10 cellular contexts compared by ENCODE assay signal in the genomic region with DNA sequence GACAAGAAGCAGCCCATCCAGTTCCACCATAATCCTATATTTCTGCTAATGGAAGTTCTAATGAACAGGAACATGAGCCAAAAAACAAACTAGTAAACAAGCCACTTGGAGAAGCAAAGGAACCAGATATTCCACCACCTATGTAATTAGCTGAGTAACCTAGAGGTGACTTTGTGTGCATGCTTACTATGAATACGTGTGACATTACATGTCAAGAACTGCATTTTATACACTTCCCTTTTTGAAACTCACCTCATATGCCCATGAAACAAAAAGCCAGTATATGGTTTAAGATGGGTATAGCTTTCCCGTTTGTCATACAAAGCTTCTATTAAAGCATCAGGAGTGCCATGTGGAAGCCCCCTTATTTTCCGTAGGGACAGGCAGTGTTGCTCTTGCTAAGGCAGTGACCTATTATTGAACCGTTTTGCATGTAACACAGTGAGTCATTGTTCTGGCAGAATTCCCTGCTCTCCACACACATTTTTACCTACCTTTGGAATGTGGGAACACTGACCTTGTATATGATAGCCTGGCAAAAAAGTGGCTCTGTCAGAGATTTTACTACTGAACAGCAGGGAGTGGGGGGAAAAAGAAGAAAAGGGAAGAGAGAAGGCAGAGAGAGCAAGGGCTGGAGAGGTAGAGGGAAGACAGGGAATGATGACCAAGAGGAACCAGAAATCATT. TPM values are rescaled to one million over a fixed set of nuclear protein-coding genes. Genes with fewer than 3 reads are reported as not detected.
A peak's percentile ranks its signal among the peaks of the same experiment; 100 is the strongest.
DNase-seq lines count a peak whose midpoint lies in the region; TF ChIP-seq lines count a peak whose summit lies in the region.
"Had no signal": no experiment of that assay in that cellular context is flagged by ENCODE, and none has a peak within 500 bp of the region (broad histone marks: within the 10 kb centered on the region; RNA-seq: fewer than 3 reads in every experiment).

No MANE protein-coding gene starts in this region.

- TF ChIP-seq CTCF in AG09319 (IDR thresholded peaks at IDR 0.05; ENCODE audit: low read depth, low read length) (no peak), choroid plexus epithelial cell (conservative IDR thresholded peaks at IDR 0.05; ENCODE audit: low read depth, low read length) (no peak)

- DNase-seq in AG09319 (ENCODE audit: extremely low read depth, low read depth) (peak; percentile 71), LoVo (ENCODE audit: low spot score) (peak; percentile 45), choroid plexus epithelial cell (ENCODE audit: low read depth) (peak; percentile 87), mucosa of gallbladder (ENCODE audit: low spot score) (peak; percentile 80), epidermal melanocyte (ENCODE audit: insufficient read length, low spot score) (no peak), GM19240 (ENCODE audit: insufficient read length, low spot score) (no peak), D341Med (ENCODE audit: low spot score) (no peak)
- DNase-seq in activated T-helper 1 cell treated with anti-CD3 and anti-CD28 coated beads, Interleukin-12 subunit alpha, Interleukin-12 subunit beta, Interleukin-2, Interleukin-4 antibody, amounts not matched to agents 30 ng/mL and 10 ng/mL and 1 ng/mL, durations not matched to agents 14 hours and 24 hours and 36 hours (ENCODE audit: low spot score): no peak
- DNase-seq: gastrocnemius medialis had no signal

- no peaks in the 10 kb centered on the region for H3K36me3 Mint-ChIP-seq in activated T-helper 1 cell treated with anti-CD3 and anti-CD28 coated beads, Interleukin-12 subunit alpha, Interleukin-12 subunit beta, Interleukin-2, Interleukin-4 antibody, amounts not matched to agents 30 ng/mL and 10 ng/mL and 1 ng/mL, durations not matched to agents 14 hours and 24 hours and 36 hours (ENCODE audit: low read depth)

- no peak overlapping the region for H3K27ac Mint-ChIP-seq in activated T-helper 1 cell treated with anti-CD3 and anti-CD28 coated beads, Interleukin-12 subunit alpha, Interleukin-12 subunit beta, Interleukin-2, Interleukin-4 antibody, amounts not matched to agents 30 ng/mL and 10 ng/mL and 1 ng/mL, durations not matched to agents 14 hours and 24 hours and 36 hours

- H3K27me3 Mint-ChIP-seq in activated T-helper 1 cell treated with anti-CD3 and anti-CD28 coated beads, Interleukin-12 subunit alpha, Interleukin-12 subunit beta, Interleukin-2, Interleukin-4 antibody, amounts not matched to agents 30 ng/mL and 10 ng/mL and 1 ng/mL, durations not matched to agents 14 hours and 24 hours and 36 hours (ENCODE audit: insufficient read depth): peaks cover 3% of the 10 kb centered on the region

- H3K9me3 Mint-ChIP-seq in activated T-helper 1 cell treated with anti-CD3 and anti-CD28 coated beads, Interleukin-12 subunit alpha, Interleukin-12 subunit beta, Interleukin-2, Interleukin-4 antibody, amounts not matched to agents 30 ng/mL and 10 ng/mL and 1 ng/mL, durations not matched to agents 14 hours and 24 hours and 36 hours: no peaks in the 10 kb centered on the region

- intact Hi-C loops in activated T-helper 1 cell treated with anti-CD3 and anti-CD28 coated beads, Interleukin-12 subunit alpha, Interleukin-12 subunit beta, Interleukin-2, Interleukin-4 antibody, amounts not matched to agents 30 ng/mL and 10 ng/mL and 1 ng/mL, durations not matched to agents 14 hours and 24 hours and 36 hours (cut with micrococcal nuclease): no loop called here

- no peak overlapping the region for H3K4me3 ChIP-seq in choroid plexus epithelial cell (ENCODE audit: low read depth, low read length)
- H3K4me3 ChIP-seq: gastrocnemius medialis, skin epidermis had no signal

- H3K4me1 Mint-ChIP-seq in activated T-helper 1 cell treated with anti-CD3 and anti-CD28 coated beads, Interleukin-12 subunit alpha, Interleukin-12 subunit beta, Interleukin-2, Interleukin-4 antibody, amounts not matched to agents 30 ng/mL and 10 ng/mL and 1 ng/mL, durations not matched to agents 14 hours and 24 hours and 36 hours (ENCODE audit: low read depth): no peaks in the 10 kb centered on the region

- no peak overlapping the region for H3K4me3 Mint-ChIP-seq in activated T-helper 1 cell treated with anti-CD3 and anti-CD28 coated beads, Interleukin-12 subunit alpha, Interleukin-12 subunit beta, Interleukin-2, Interleukin-4 antibody, amounts not matched to agents 30 ng/mL and 10 ng/mL and 1 ng/mL, durations not matched to agents 14 hours and 24 hours and 36 hours

RNA-seq across cellular contexts. Expression of a gene that starts 34.8 kb away (rescaled TPM):
- total RNA-seq in mucosa of gallbladder: 20.3 TPM
- total RNA-seq in activated T-helper 1 cell treated with anti-CD3 and anti-CD28 coated beads, Interleukin-12 subunit alpha, Interleukin-12 subunit beta, Interleukin-2, Interleukin-4 antibody, amounts not matched to agents 30 ng/mL and 10 ng/mL and 1 ng/mL, durations not matched to agents 14 hours and 24 hours and 36 hours: 5.9 and 6.1 TPM in 2 replicates

Comparison
In these comparisons a context has a peak if more than half of its experiments do, and no peak if none do; other contexts are left out.
1. DNase-seq: peak in AG09319 (single experiment), LoVo (single experiment), choroid plexus epithelial cell (single experiment) and mucosa of gallbladder (single experiment); none in epidermal melanocyte (single experiment), GM19240 (single experiment), activated T-helper 1 cell treated with anti-CD3 and anti-CD28 coated beads, Interleukin-12 subunit alpha, Interleukin-12 subunit beta, Interleukin-2, Interleukin-4 antibody, amounts not matched to agents 30 ng/mL and 10 ng/mL and 1 ng/mL, durations not matched to agents 14 hours and 24 hours and 36 hours (single experiment) and D341Med (single experiment).